ENCODE assay signal across 12 cellular contexts in the genomic region with DNA sequence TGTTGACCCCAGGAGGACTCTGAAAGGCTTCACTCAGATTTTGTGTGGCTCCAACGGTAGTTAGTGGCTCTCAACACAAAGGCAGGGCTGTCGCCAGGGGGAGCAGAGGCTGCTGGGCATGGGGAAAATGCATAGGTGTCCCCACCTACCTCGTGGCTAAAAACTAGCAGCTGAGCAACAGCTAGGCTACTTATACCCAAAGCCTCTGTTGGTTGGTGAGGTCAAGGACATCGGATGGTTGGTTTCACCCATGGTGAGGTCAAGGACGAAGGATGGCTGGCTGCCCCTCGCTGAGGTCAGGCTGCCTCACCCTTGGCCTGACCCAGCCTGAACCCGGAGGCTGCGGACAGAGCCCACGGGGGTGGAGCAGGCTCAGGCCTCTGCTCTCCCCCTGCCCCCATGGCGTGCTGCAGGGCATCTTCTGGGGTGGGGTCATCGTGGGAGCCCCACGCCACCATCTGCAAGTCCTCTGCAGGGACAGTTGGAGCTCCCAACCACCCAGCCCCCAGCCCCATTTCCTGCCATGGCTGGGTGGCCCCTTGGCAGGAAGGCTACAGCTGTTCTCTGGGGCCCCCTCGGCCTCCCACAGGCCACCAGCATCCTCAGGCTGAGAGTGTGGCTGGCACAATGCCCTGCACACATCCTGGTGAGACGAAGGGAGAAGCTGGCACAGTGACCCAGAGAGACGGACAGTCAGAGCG. TPM values are rescaled to one million over a fixed set of nuclear protein-coding genes. Genes with fewer than 3 reads are reported as not detected.
DNase-seq lines count a peak whose midpoint lies in the region; ATAC-seq, FAIRE-seq and TF ChIP-seq lines count a peak whose summit lies in the region.
"Had no signal": no experiment of that assay in that cellular context is flagged by ENCODE, and none has a peak within 500 bp of the region (broad histone marks: within the 10 kb centered on the region; RNA-seq: fewer than 3 reads in every experiment).

No MANE protein-coding gene starts in this region.

- TF ChIP-seq POLR2A in esophagus muscularis mucosa (IDR thresholded peaks at IDR 0.05; ENCODE audit: low read depth): no peak

- H3K27me3 ChIP-seq in AG04450 (ENCODE audit: control insufficient read depth, insufficient read depth, low read length) (peaks cover 3% of the 10 kb centered on the region), NT2/D1 (ENCODE audit: insufficient read depth, insufficient read length) (no peaks in the 10 kb centered on the region), esophagus muscularis mucosa (peaks cover 0 to 22% (median 9%) of the 10 kb centered on the region in 4 donors)
- H3K27me3 ChIP-seq: hepatocyte had no signal

- POLR2A ChIA-PET in AG04450 (lab: Yijun Ruan, JAX): no interaction called here

- ATAC-seq in esophagus mucosa: peak; percentile 14
- ATAC-seq in HG03196 (IDR thresholded peaks at IDR 0.05; ENCODE audit: unreplicated experiment): no peak
- no peak for ATAC-seq in GM19463 (IDR thresholded peaks at IDR 0.05; ENCODE audit: unreplicated experiment)

- no peak for TF ChIP-seq EP300 in esophagus muscularis mucosa (IDR thresholded peaks at IDR 0.05)

- intact Hi-C loops in esophagus muscularis mucosa (cut with DNase I): no loop called here

- H3K9ac ChIP-seq in NT2/D1 (ENCODE audit: insufficient read length, low read depth): peak overlapping the region; percentile 21

- no peak overlapping the region for H3K27ac ChIP-seq in AG04450 (ENCODE audit: low read depth, low read length)
- H3K27ac ChIP-seq in esophagus muscularis mucosa (replicated peaks in 1 of 4): no peak overlapping the region
- H3K27ac ChIP-seq: hepatocyte had no signal

- H3K36me3 ChIP-seq in NT2/D1 (ENCODE audit: insufficient read depth, insufficient read length, low read length): no peaks in the 10 kb centered on the region
- no peaks in the 10 kb centered on the region for H3K36me3 ChIP-seq in esophagus muscularis mucosa

- CTCF ChIA-PET in AG04450 (lab: Charles Lee): interaction anchor here (0.8 kb wide), 1 partner anchor 9 kb away, joined by 3 read pairs; no protein-coding TSS in a partner anchor

- DNase-seq in AG04450 (ENCODE audit: low read depth, low spot score) (no peak), D721Med (ENCODE audit: insufficient read length, low spot score) (no peak), NT2/D1 (ENCODE audit: low read depth, low spot score) (no peak), hepatic stellate cell (ENCODE audit: low spot score) (no peak), esophagus muscularis mucosa (ENCODE audit: extremely low spot score) (no peak)
- DNase-seq: activated naive CD4-positive, alpha-beta T cell treated with anti-CD3 and anti-CD28 coated beads, Interleukin-2, amount 50 U/mL, for 16 hours; MM.1S had no signal

- H3K9me3 ChIP-seq in AG04450 (ENCODE audit: control insufficient read depth, insufficient read depth, low read length) (peaks cover 8% of the 10 kb centered on the region), NT2/D1 (ENCODE audit: insufficient read depth, low read length) (no peaks in the 10 kb centered on the region), esophagus muscularis mucosa (no peaks in the 10 kb centered on the region)

- WGBS in esophagus muscularis mucosa: 37% methylated on average over 4 of the region's 16 CpGs

- H3K4me3 ChIP-seq in AG04450 (ENCODE audit: low read depth, low read length) (no peak overlapping the region), NT2/D1 (ENCODE audit: insufficient read length, low read depth) (no peak overlapping the region), esophagus muscularis mucosa (no peak overlapping the region)
- H3K4me3 ChIP-seq: hepatocyte had no signal

- peak; percentile 8; the same call in 1 of the 2 replicates for TF ChIP-seq CTCF in AG04450 (IDR thresholded peaks at IDR 0.05; ENCODE audit: low read depth, low read length)
- peak; percentile 10 for TF ChIP-seq CTCF in D721Med (IDR thresholded peaks at IDR 0.05; ENCODE audit: insufficient read depth, missing control alignments)
- no peak for TF ChIP-seq CTCF in esophagus muscularis mucosa (IDR thresholded peaks at IDR 0.05)

- H3K4me1 ChIP-seq in NT2/D1 (ENCODE audit: insufficient read depth, insufficient read length) (peaks cover 30% of the 10 kb centered on the region), esophagus muscularis mucosa (peaks cover 9 to 11% (median 10%) of the 10 kb centered on the region in 4 donors)

- no peak for FAIRE-seq in D721Med (lab: Jason Lieb, UNC)
- FAIRE-seq: H54 had no signal

RNA-seq across cellular contexts. Expression of a gene that starts 8.5 kb away (rescaled TPM):
- polyA plus RNA-seq in AG04450 (2011; rRNA removed): 400 and 437 TPM in 2 replicates
- polyA minus RNA-seq in AG04450 (2011; rRNA and poly(A)+ RNA removed): 575 and 720 TPM in 2 replicates
- total RNA-seq in esophagus mucosa: 148 TPM
- total RNA-seq in esophagus muscularis mucosa: 100 to 1,000 TPM; 124 to 166 (median 161) TPM

RNA-seq across cellular contexts. Expression of a gene that starts 15.6 kb away (rescaled TPM):
- polyA plus RNA-seq in AG04450 (2011; rRNA removed): 0.21 TPM in 2 replicates
- 0.30 TPM in 1 of 2 replicates, not detected in the other for polyA minus RNA-seq in AG04450 (2011; rRNA and poly(A)+ RNA removed)
- 0.20 TPM for total RNA-seq in esophagus mucosa
- total RNA-seq in esophagus muscularis mucosa: not detected

RNA-seq across cellular contexts. Expression of a gene that starts 19.7 kb away (rescaled TPM):
- polyA plus RNA-seq in AG04450 (2011; rRNA removed): 0.30 and 0.53 TPM in 2 replicates
- 0.23 and 0.48 TPM in 2 replicates for polyA minus RNA-seq in AG04450 (2011; rRNA and poly(A)+ RNA removed)
- 0.32 TPM for total RNA-seq in esophagus mucosa
- 1 to 10 TPM in 3 of 4 donors, not detected in 1; 1.4 to 6.3 (median 4.2) TPM for total RNA-seq in esophagus muscularis mucosa

Comparison
In these comparisons a context has a peak if more than half of its experiments do, and no peak if none do; other contexts are left out.
1. CTCF ChIP-seq: peak in AG04450 (single experiment) and D721Med (single experiment); none in esophagus muscularis mucosa (0 of 3).